Comparison of ENCODE assay signal across 11 cellular contexts in genomic region chrX:131578735-131579367, GRCh38. TPM values are rescaled to one million over a fixed set of nuclear protein-coding genes. Genes with fewer than 3 reads are reported as not detected.
DNase-seq lines count a peak whose midpoint lies in the region; TF ChIP-seq lines count a peak whose summit lies in the region.
"Not testable (repeated sequence)": the region's sequence is repeated elsewhere in the genome, so short reads cannot be mapped to it uniquely, and the experiment has no call there.
"Had no signal": no experiment of that assay in that cellular context is flagged by ENCODE, and none has a peak within 500 bp of the region (broad histone marks: within the 10 kb centered on the region; RNA-seq: fewer than 3 reads in every experiment).

No MANE protein-coding gene starts in this region.

- WGBS in smooth muscle cell (ENCODE audit: low lambda C conversion rate): 44% methylated on average over 32 of the region's 34 CpGs

- H3K4me1 Mint-ChIP-seq in mesothelial cell of epicardium: peaks cover 15% of the 10 kb centered on the region

- DNase-seq in Daoy (ENCODE audit: low read depth): peak; percentile 66
- DNase-seq in NCI-H510A treated with DMSO at 0.1 percent for 48 hours (lab: John Stamatoyannopoulos, UW): peak; percentile 0
- peak; percentile 60 for DNase-seq in RPMI7951 (ENCODE audit: low read depth)
- DNase-seq in ecto neural progenitor cell (ENCODE audit: low spot score): peak; percentile 57
- peak; percentile 20 for DNase-seq in iPS DF 19.7 (ENCODE audit: low read depth, low spot score)
- DNase-seq in mesothelial cell of epicardium (ENCODE audit: low spot score in 2 of 2, unreplicated experiment in 2 of 2): peak; percentile 34 to 67
- not testable (repeated sequence) for DNase-seq in smooth muscle cell (lab: John Stamatoyannopoulos, UW; ENCODE audit: unreplicated experiment)

- peak overlapping the region; percentile 98 for H3K27ac Mint-ChIP-seq in mesothelial cell of epicardium

- H3K27ac ChIP-seq in HUES6 (ENCODE audit: low read depth, low read length): peak overlapping the region; percentile 10; the same call in 1 of the 2 replicates
- H3K27ac ChIP-seq in smooth muscle cell (ENCODE audit: low read depth): peak overlapping the region; percentile 78

- H3K9me3 Mint-ChIP-seq in mesothelial cell of epicardium: not testable (repeated sequence)

- not testable (repeated sequence) for H3K27me3 ChIP-seq in HUES6 (ENCODE audit: control insufficient read depth, insufficient read depth, low read length); smooth muscle cell (ENCODE audit: low read depth)

- peak overlapping the region; percentile 75 for H2AFZ ChIP-seq in smooth muscle cell (ENCODE audit: low read depth)

- not testable (repeated sequence) for H3K36me3 Mint-ChIP-seq in mesothelial cell of epicardium

- H3K4me3 ChIP-seq in HUES6 (ENCODE audit: low read depth, low read length) (peak overlapping the region; percentile 88), smooth muscle cell (peak overlapping the region; percentile 70)

- H3K4me3 Mint-ChIP-seq in mesothelial cell of epicardium: peak overlapping the region; percentile 96

- H3K27me3 Mint-ChIP-seq in mesothelial cell of epicardium (ENCODE audit: low read depth): not testable (repeated sequence)

- H3F3A ChIP-seq in smooth muscle cell (ENCODE audit: low read depth): not testable (repeated sequence)

- H3K9ac ChIP-seq in HUES6 (ENCODE audit: low read length) (peak overlapping the region; percentile 72), smooth muscle cell (ENCODE audit: low read depth) (peak overlapping the region; percentile 82)

- peaks cover 38% of the 10 kb centered on the region for H3K79me2 ChIP-seq in smooth muscle cell (ENCODE audit: low read depth)

- TF ChIP-seq CTCF in mesothelial cell of epicardium (IDR thresholded peaks at IDR 0.05; ENCODE audit: unreplicated experiment); smooth muscle cell (IDR thresholded peaks at IDR 0.05; ENCODE audit: borderline replicate concordance, insufficient read depth, poor library complexity, severe bottlenecking): not testable (repeated sequence)

- H3K4me1 ChIP-seq in HUES6 (ENCODE audit: control insufficient read depth, insufficient read depth, low read length); smooth muscle cell (ENCODE audit: low read depth): not testable (repeated sequence)

- not testable (repeated sequence) for H3K9me3 ChIP-seq in HUES6 (ENCODE audit: control insufficient read depth, insufficient read depth, low read depth, low read length); smooth muscle cell (replicated peaks; ENCODE audit: low read depth)

- H3K36me3 ChIP-seq in HUES6 (ENCODE audit: control insufficient read depth, insufficient read depth, low read length); smooth muscle cell (ENCODE audit: low read depth): not testable (repeated sequence)

- H3K4me2 ChIP-seq in smooth muscle cell: peak overlapping the region; percentile 85

- not testable (repeated sequence) for H4K20me1 ChIP-seq in smooth muscle cell (ENCODE audit: low read depth)

RNA-seq across cellular contexts. Expression of gene OR13H1, which starts 35.0 kb away (rescaled TPM):
- total RNA-seq in Daoy (2014; rRNA removed; shearing (Covaris generic)): not detected in 2 replicates
- total RNA-seq in RPMI7951 (2014; rRNA removed; shearing (Covaris generic)): not detected in 2 replicates
- total RNA-seq in mesothelial cell of epicardium (not detected in 3 replicates), smooth muscle cell (not detected in 2 replicates)
- polyA plus RNA-seq in smooth muscle cell: 0.15 TPM in 1 of 2 replicates, not detected in the other
- total RNA-seq: CD4-positive, alpha-beta T cell; MCF 10A; Right ventricle myocardium inferior had no signal
